17 cellular contexts compared by ENCODE assay signal in genomic region chr18:47345291-47345690, GRCh38.
"Had no signal": no experiment of that assay in that cellular context is flagged by ENCODE, and none has a peak within 500 bp of the region (broad histone marks: within the 10 kb centered on the region; RNA-seq: fewer than 3 reads in every experiment).

No MANE protein-coding gene starts in this region.

- H3K36me3 Mint-ChIP-seq: naive thymus-derived CD4-positive, alpha-beta T cell had no signal

- ATAC-seq: gastroesophageal sphincter; left colon; naive thymus-derived CD4-positive, alpha-beta T cell; psoas muscle had no signal

- H3K9me3 Mint-ChIP-seq: nephron progenitor cell had no signal

- H3K27me3 ChIP-seq: esophagus muscularis mucosa, neutrophil, sigmoid colon had no signal

- H3K4me3 ChIP-seq: esophagus muscularis mucosa, gastroesophageal sphincter, psoas muscle, sigmoid colon had no signal

- H3K9me3 ChIP-seq: esophagus muscularis mucosa, gastroesophageal sphincter, neutrophil, psoas muscle, sigmoid colon had no signal

- H3K27ac ChIP-seq: esophagus muscularis mucosa, gastroesophageal sphincter, neutrophil, psoas muscle, sigmoid colon had no signal

- DNase-seq: effector memory CD4-positive, alpha-beta T cell; foreskin fibroblast; hippocampal formation; left colon; mammary epithelial cell; naive thymus-derived CD4-positive, alpha-beta T cell; nephron progenitor cell; psoas muscle; retina; sigmoid colon; small intestine; stimulated activated CD4-positive, alpha-beta T cell treated with anti-CD3 and anti-CD28 coated beads, Interleukin-12 subunit alpha, Interleukin-12 subunit beta, amount 100 ng/mL, for 4 hours; stimulated activated naive CD4-positive, alpha-beta T cell treated with Interleukin-2 at 50 U/mL for 16 hours; trophoblast cell had no signal

- H3K27ac Mint-ChIP-seq: naive thymus-derived CD4-positive, alpha-beta T cell; nephron progenitor cell had no signal

- H3K36me3 ChIP-seq: esophagus muscularis mucosa, gastroesophageal sphincter, neutrophil, sigmoid colon had no signal

- H3K4me1 ChIP-seq: esophagus muscularis mucosa, gastroesophageal sphincter, psoas muscle, sigmoid colon had no signal
